Comparison of ENCODE assay signal across 8 cellular contexts in the genomic region with DNA sequence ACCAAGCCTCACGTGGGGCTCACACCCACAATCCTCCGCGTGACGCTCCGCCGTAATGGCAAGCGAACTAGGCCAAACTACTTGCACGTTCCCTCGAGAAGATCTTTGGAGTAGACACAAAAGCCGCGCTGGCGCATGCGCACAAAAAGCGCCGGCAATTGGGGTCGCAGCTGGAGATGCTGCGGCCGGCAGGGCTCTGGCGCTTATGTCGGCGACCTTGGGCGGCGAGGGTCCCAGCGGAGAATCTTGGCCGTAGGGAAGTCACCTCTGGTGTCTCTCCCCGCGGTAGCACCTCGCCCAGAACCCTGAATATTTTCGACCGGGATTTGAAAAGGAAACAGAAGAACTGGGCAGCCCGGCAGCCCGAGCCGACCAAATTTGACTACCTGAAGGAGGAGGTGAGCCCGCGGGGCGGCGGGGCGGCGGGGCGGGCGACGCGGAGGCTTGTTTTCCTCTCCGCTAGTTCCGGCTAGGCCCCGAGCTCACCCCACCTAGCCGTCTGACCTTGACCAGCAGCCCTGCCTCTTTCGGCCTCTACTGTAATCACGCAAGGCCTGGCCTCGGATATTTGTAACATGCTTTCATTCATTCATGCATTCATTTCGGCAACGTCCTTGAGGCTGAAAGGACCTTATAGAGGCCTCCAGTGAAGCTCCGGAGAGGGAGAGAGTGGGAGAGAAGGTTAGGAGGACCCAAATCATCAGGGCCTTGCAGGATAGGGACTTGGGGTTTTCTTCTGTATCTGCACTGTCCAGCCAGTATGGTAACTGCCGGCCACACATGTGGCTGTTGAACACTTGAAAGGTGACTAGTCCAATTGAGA. TPM values are rescaled to one million over a fixed set of nuclear protein-coding genes. Genes with fewer than 3 reads are reported as not detected.
DNase-seq lines count a peak whose midpoint lies in the region; ATAC-seq, FAIRE-seq and TF ChIP-seq lines count a peak whose summit lies in the region.

ESF1 (minus strand) TSS at position 27 of the 823 bp plus-strand sequence. CDS start 1,779 bp downstream, outside the sequence.
A gene with protein sequence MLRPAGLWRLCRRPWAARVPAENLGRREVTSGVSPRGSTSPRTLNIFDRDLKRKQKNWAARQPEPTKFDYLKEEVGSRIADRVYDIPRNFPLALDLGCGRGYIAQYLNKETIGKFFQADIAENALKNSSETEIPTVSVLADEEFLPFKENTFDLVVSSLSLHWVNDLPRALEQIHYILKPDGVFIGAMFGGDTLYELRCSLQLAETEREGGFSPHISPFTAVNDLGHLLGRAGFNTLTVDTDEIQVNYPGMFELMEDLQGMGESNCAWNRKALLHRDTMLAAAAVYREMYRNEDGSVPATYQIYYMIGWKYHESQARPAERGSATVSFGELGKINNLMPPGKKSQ (plus strand): TSS at position 136 of the 823 bp plus-strand sequence. CDS start 41 bp downstream, at position 177.

- TF ChIP-seq EP300 in sigmoid colon (IDR thresholded peaks at IDR 0.05): peak in 1 of 4 donors; percentile 77

- TF ChIP-seq POLR2A in body of pancreas (IDR thresholded peaks at IDR 0.05) (peak in 2 of 3 donors; percentile 66 to 67), sigmoid colon (IDR thresholded peaks at IDR 0.05) (peak; percentile 42 to 51)

- H3K27me3 ChIP-seq in body of pancreas (no peaks in the 10 kb centered on the region), sigmoid colon (no peaks in the 10 kb centered on the region)

- H3K27ac ChIP-seq in 22Rv1: peak within 1 kb of the TSS; percentile 87
- H3K27ac ChIP-seq in body of pancreas: peak within 1 kb of the TSS; percentile 86 to 97 (median 92)
- H3K27ac ChIP-seq in sigmoid colon: peak within 1 kb of the TSS; percentile 83 to 95 (median 90)

- DNase-seq in NCI-H2107 treated with DMSO at 0.1 percent for 48 hours (lab: John Stamatoyannopoulos, UW; ENCODE audit: unreplicated experiment) (peak; percentile 77), body of pancreas (peak; percentile 92 to 96 (median 94)), iPS DF 4.7 (ENCODE audit: extremely low read depth, low spot score) (peak; percentile 84), sigmoid colon (peak; percentile 97)

- H3K9me3 ChIP-seq in body of pancreas: no peaks in the 10 kb centered on the region
- no peaks in the 10 kb centered on the region for H3K9me3 ChIP-seq in sigmoid colon

- peak within 1 kb of the TSS; percentile 71 to 88 for H3K4me3 ChIP-seq in body of pancreas
- H3K4me3 ChIP-seq in sigmoid colon: peak within 1 kb of the TSS; percentile 67 to 92 (median 77)

- H3K4me1 ChIP-seq in body of pancreas: peaks cover 34% of the 10 kb centered on the region
- H3K4me1 ChIP-seq in sigmoid colon: peaks cover 0 to 39% (median 36%) of the 10 kb centered on the region in 4 donors

- 0% methylated on average over 28 to 54 of the region's 54 CpGs for WGBS in body of pancreas, 2 donors
- WGBS in sigmoid colon, 2 donors: 0% methylated on average over 54 of the region's 54 CpGs

- peaks cover 0 to 4% of the 10 kb centered on the region in 2 donors for H3K36me3 ChIP-seq in body of pancreas (replicated peaks in 1 of 2; ENCODE audit: insufficient read depth in 1 of 2, low read depth in 2 of 2)
- peaks cover 0 to 50% (median 6%) of the 10 kb centered on the region in 4 donors for H3K36me3 ChIP-seq in sigmoid colon

- TF ChIP-seq CTCF in 22Rv1 (IDR thresholded peaks at IDR 0.05) (no peak), body of pancreas (IDR thresholded peaks at IDR 0.05) (peak in 1 of 7 experiments; percentile 26), sigmoid colon (IDR thresholded peaks at IDR 0.05) (no peak)

- peak; percentile 65 for FAIRE-seq in TTC549 (lab: Jason Lieb, UNC)

- peak; percentile 97 for ATAC-seq in GM18520 (IDR thresholded peaks at IDR 0.05; ENCODE audit: unreplicated experiment)
- ATAC-seq in HG03064 (IDR thresholded peaks at IDR 0.05; ENCODE audit: low read depth, unreplicated experiment): peak; percentile 90
- ATAC-seq in body of pancreas: peak; percentile 97

- intact Hi-C loops in body of pancreas (cut with DNase I): no loop called here
- intact Hi-C loops in sigmoid colon (cut with DNase I): loop anchor here (2.0 kb wide), 1 partner anchor 146 kb away; the partner anchor contains the start of gene TASP1

RNA-seq across cellular contexts. Expression of gene ESF1, which starts in this region (rescaled TPM):
- total RNA-seq in body of pancreas (10 to 100 TPM; 12.5 to 16.5 TPM), sigmoid colon (10 to 100 TPM; 14.0 to 20.5 (median 16.0) TPM)
- polyA plus RNA-seq in sigmoid colon: 10 to 100 TPM in 1 of 3 donors, 1 to 10 TPM in 2; 7.2 to 11.3 (median 8.0) TPM

RNA-seq across cellular contexts. Expression of the second gene that starts in this region (rescaled TPM):
- total RNA-seq in body of pancreas (1 to 10 TPM; 4.4 to 6.3 TPM), sigmoid colon (10 to 100 TPM; 17.4 to 21.7 (median 18.5) TPM)
- 10 to 100 TPM; 18.5 to 28.2 (median 26.4) TPM for polyA plus RNA-seq in sigmoid colon

Comparison
In these comparisons a context has a peak if more than half of its experiments do, and no peak if none do; other contexts are left out.
1. Peak in every context shown above with its lines: DNase-seq, ATAC-seq, H3K4me3 ChIP-seq and H3K27ac ChIP-seq.